Comparison of ENCODE assay signal across 2 cellular contexts in genomic region chr2:85787981-85788340, GRCh38.
TF ChIP-seq lines count a peak whose summit lies in the region.

No MANE protein-coding gene starts in this region.

TF ChIP-seq in liver, 16 proteins besides CTCF, POLR2A, EP300 and RAD21 (continued from another document):
- TF ChIP-seq MAX (IDR thresholded peaks at IDR 0.05) (no peak), RXRA (IDR thresholded peaks at IDR 0.05) (peak in 1 of 2 donors; percentile 12), HNF4A (conservative IDR thresholded peaks at IDR 0.05) (peak; percentile 53 to 72), GABPA (IDR thresholded peaks at IDR 0.05 in 1 of 2, conservative IDR thresholded peaks at IDR 0.05 in 1 of 2) (no peak), HNF4G (IDR thresholded peaks at IDR 0.05) (peak; percentile 23)

TF ChIP-seq in HepG2, 621 proteins besides CTCF, POLR2A, EP300 and RAD21:
- TF ChIP-seq MTA3 (CRISPR knock-in tag; IDR thresholded peaks at IDR 0.05) (no peak), MBNL3 (CRISPR knock-in tag; conservative IDR thresholded peaks at IDR 0.05) (no peak), ZFP36L1 (CRISPR knock-in tag; IDR thresholded peaks at IDR 0.05) (no peak), IKZF1 (IDR thresholded peaks at IDR 0.05) (no peak), ZNF747 (CRISPR knock-in tag; IDR thresholded peaks at IDR 0.05; ENCODE audit: borderline replicate concordance) (no peak), ZNF879 (CRISPR knock-in tag; IDR thresholded peaks at IDR 0.05) (no peak), PLRG1 (conservative IDR thresholded peaks at IDR 0.05) (no peak), ZNF777 (CRISPR knock-in tag; IDR thresholded peaks at IDR 0.05) (no peak), ZFP41 (CRISPR knock-in tag; IDR thresholded peaks at IDR 0.05; ENCODE audit: borderline replicate concordance) (no peak), ZNF10 (CRISPR knock-in tag; IDR thresholded peaks at IDR 0.05; ENCODE audit: borderline replicate concordance, low read depth) (no peak), MIER2 (CRISPR knock-in tag; IDR thresholded peaks at IDR 0.05) (no peak), JUN (CRISPR knock-in tag; IDR thresholded peaks at IDR 0.05) (no peak), SP2 (CRISPR knock-in tag; IDR thresholded peaks at IDR 0.05) (no peak), NR2F1 (CRISPR knock-in tag; IDR thresholded peaks at IDR 0.05) (no peak), BCLAF1 (IDR thresholded peaks at IDR 0.05) (no peak), TFE3 (CRISPR knock-in tag; IDR thresholded peaks at IDR 0.05) (no peak)
